22 cellular contexts compared by ENCODE assay signal in the genomic region with DNA sequence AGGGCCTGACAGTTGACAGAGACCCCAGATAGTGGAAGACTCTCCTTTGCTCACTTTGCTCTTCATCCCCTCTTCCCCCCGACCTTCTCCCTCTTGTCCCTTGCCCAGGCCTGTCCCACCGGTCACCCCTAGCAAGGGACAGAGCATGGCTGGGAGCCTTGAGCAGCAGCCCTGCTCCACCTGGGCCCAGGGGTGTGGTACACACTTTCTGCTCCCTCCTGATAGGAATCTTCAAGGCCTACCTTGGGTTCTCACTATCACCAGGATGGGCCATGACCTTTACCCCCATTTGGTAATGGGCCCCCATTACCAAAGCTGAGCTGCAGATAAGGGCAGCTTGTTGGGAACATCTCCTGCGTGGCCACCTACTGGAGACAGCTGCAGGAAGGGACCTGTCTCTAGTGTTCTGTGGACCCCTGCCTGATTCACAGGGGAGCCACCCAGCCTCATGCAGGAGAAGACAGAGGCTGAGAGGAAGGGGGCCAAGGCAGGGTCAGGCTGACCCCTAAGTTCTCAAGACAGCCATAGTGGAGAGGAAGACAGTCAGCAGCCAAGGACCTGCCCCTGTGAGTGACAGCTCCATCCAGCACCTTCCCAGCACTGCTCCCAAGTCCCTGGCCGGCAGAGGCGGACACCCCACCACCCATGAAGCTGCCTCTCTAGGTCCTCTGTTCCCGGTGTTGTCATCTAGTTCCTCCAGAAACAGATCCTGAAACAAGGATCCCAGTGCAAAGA. TPM values are rescaled to one million over a fixed set of nuclear protein-coding genes. Genes with fewer than 3 reads are reported as not detected.
DNase-seq lines count a peak whose midpoint lies in the region; ATAC-seq and TF ChIP-seq lines count a peak whose summit lies in the region.
"Had no signal": no experiment of that assay in that cellular context is flagged by ENCODE, and none has a peak within 500 bp of the region (broad histone marks: within the 10 kb centered on the region; RNA-seq: fewer than 3 reads in every experiment).

No MANE protein-coding gene starts in this region.

- no peak overlapping the region for H3K27ac ChIP-seq in SK-N-SH (ENCODE audit: low read depth in 2 of 2, low read length in 1 of 2)
- peak overlapping the region; percentile 79 for H3K27ac ChIP-seq in subcutaneous abdominal adipose tissue (ENCODE audit: low read depth, low read length)
- H3K27ac ChIP-seq: 22Rv1, HL-60, transverse colon had no signal

- H2AFZ ChIP-seq in SK-N-SH (ENCODE audit: low read depth), result no peak overlapping the region
- H2AFZ ChIP-seq: GM23338 had no signal

- H3K9me2 ChIP-seq in SK-N-SH, result no peaks in the 10 kb centered on the region

- H3K4me1 ChIP-seq in SK-N-SH (ENCODE audit: control insufficient read depth in 1 of 2, insufficient read depth in 2 of 2, low read depth in 1 of 2, low read length in 1 of 2) (peaks cover 0 to 16% of the 10 kb centered on the region in 2 experiments; a peak in 1 of 4 replicates), subcutaneous abdominal adipose tissue (ENCODE audit: control insufficient read depth in 5 of 5, insufficient read depth in 5 of 5, low read length in 5 of 5) (peaks cover 1 to 62% (median 39%) of the 10 kb centered on the region in 5 donors)
- H3K4me1 ChIP-seq: transverse colon had no signal

- no peaks in the 10 kb centered on the region for H3K27me3 ChIP-seq in SK-N-SH (ENCODE audit: insufficient read depth)
- H3K27me3 ChIP-seq in subcutaneous abdominal adipose tissue (ENCODE audit: control insufficient read depth in 5 of 5, insufficient read depth in 4 of 5, low read length in 5 of 5), result no peaks in the 10 kb centered on the region
- H3K27me3 ChIP-seq: transverse colon had no signal

- no peaks in the 10 kb centered on the region for H4K20me1 ChIP-seq in SK-N-SH (ENCODE audit: insufficient read depth)

- POLR2A ChIA-PET in SK-N-SH (lab: Yijun Ruan, JAX), result interaction anchor here (1.4 kb wide), 1 partner anchor 22 kb away, joined by 3 read pairs; no protein-coding TSS in a partner anchor

- no peak overlapping the region for H3K4me2 ChIP-seq in SK-N-SH
- H3K4me2 ChIP-seq: GM23338 had no signal

- no peak for TF ChIP-seq EP300 in SK-N-SH (IDR thresholded peaks at IDR 0.05; ENCODE audit: borderline replicate concordance in 1 of 2, low read depth in 1 of 2, low read length in 1 of 2)

- TF ChIP-seq RAD21 in SK-N-SH (IDR thresholded peaks at IDR 0.05; ENCODE audit: low read length), result no peak

- no peak for TF ChIP-seq CTCF in SK-N-SH (IDR thresholded peaks at IDR 0.05)

- H3K4me3 ChIP-seq in SK-N-SH (ENCODE audit: low read depth in 2 of 2, low read length in 1 of 2), result no peak overlapping the region
- H3K4me3 ChIP-seq in subcutaneous abdominal adipose tissue (ENCODE audit: low read depth in 1 of 5, low read length in 5 of 5), result no peak overlapping the region
- H3K4me3 ChIP-seq: GM23338, transverse colon had no signal

- no peaks in the 10 kb centered on the region for H3K36me3 ChIP-seq in SK-N-SH (replicated peaks in 1 of 2; ENCODE audit: control insufficient read depth in 1 of 2, insufficient read depth in 2 of 2, low read length in 1 of 2)
- no peaks in the 10 kb centered on the region for H3K36me3 ChIP-seq in subcutaneous abdominal adipose tissue (ENCODE audit: control insufficient read depth in 5 of 5, insufficient read depth in 5 of 5, low read length in 5 of 5)
- H3K36me3 ChIP-seq: transverse colon had no signal

- DNase-seq in SK-N-SH (peak; percentile 27), islet precursor cell (peak; percentile 46), LoVo (ENCODE audit: low spot score) (no peak)
- DNase-seq: activated CD4-positive, alpha-beta T cell treated with anti-CD3 and anti-CD28 coated beads for 1 hour; activated T-cell treated with anti-CD3 and anti-CD28 coated beads, Interleukin-2, amount 50 U/mL, for 72 hours; glutamatergic neuron; left colon; NCI-H1694; NCI-H2171 treated with DMSO at 0.1 percent for 48 hours; NCI-H69; Right ventricle myocardium superior; stimulated activated CD4-positive, alpha-beta T cell treated with anti-CD3 and anti-CD28 coated beads, Interleukin-2, amount 100 ng/mL, for 24 hours; stimulated activated naive CD4-positive, alpha-beta T cell treated with Interleukin-2 at 50 U/mL for 16 hours; transverse colon had no signal

- H3K79me2 ChIP-seq in SK-N-SH (ENCODE audit: insufficient read depth), result no peaks in the 10 kb centered on the region

- CTCF ChIA-PET in SK-N-SH (lab: Yijun Ruan, JAX), result interaction anchor here (1.1 to 9.1 kb wide), 4 partner anchors 7 to 300 kb away, joined by 3 to 55 read pairs (median 20); no protein-coding TSS in a partner anchor

- ATAC-seq in SK-N-SH treated with all-trans-retinoic acid at 6 μM for 48 hours (no peak), GM21381 (IDR thresholded peaks at IDR 0.05; ENCODE audit: unreplicated experiment) (no peak)
- ATAC-seq: activated naive CD4-positive, alpha-beta T cell treated with anti-CD3 and anti-CD28 coated beads, Interleukin-2, amount 50 U/mL, for 72 hours; activated T-cell treated with anti-CD3 and anti-CD28 coated beads, Interleukin-2, amount 50 U/mL, for 72 hours; left colon had no signal

- H3K9me3 ChIP-seq in SK-N-SH (no peaks in the 10 kb centered on the region), subcutaneous abdominal adipose tissue (ENCODE audit: control insufficient read depth in 5 of 5, low read length in 5 of 5) (no peaks in the 10 kb centered on the region)
- H3K9me3 ChIP-seq: transverse colon had no signal

- H3K9ac ChIP-seq in SK-N-SH (no peak overlapping the region), subcutaneous abdominal adipose tissue (ENCODE audit: low read length in 5 of 5) (no peak overlapping the region)

- 66% methylated on average over 6 of the region's 6 CpGs for WGBS in SK-N-SH (ENCODE audit: low lambda C conversion rate)

- H3F3A ChIP-seq in SK-N-SH (replicated peaks; ENCODE audit: insufficient read depth), result no peaks in the 10 kb centered on the region

TF ChIP-seq in SK-N-SH, 30 proteins besides CTCF, POLR2A, EP300 and RAD21:
- no peak for TF ChIP-seq EZH2phosphoT487 (IDR thresholded peaks at IDR 0.05; ENCODE audit: borderline replicate concordance, low read depth)
TF ChIP-seq in SK-N-SH: peak in this region for 0.

TF ChIP-seq in SK-N-SH treated with all-trans-retinoic acid at 6 μM for 48 hours, 23 proteins besides CTCF, POLR2A, EP300 and RAD21:
- TF ChIP-seq ZNF8 (CRISPR knock-in tag; IDR thresholded peaks at IDR 0.05), result no peak
- TF ChIP-seq ARNTL (CRISPR knock-in tag; IDR thresholded peaks at IDR 0.05; ENCODE audit: borderline replicate concordance, low read depth), result no peak
- no peak for TF ChIP-seq BACH2 (CRISPR knock-in tag; IDR thresholded peaks at IDR 0.05; ENCODE audit: borderline replicate concordance)
- TF ChIP-seq RARB (CRISPR knock-in tag; IDR thresholded peaks at IDR 0.05), result no peak

RNA-seq across cellular contexts. Expression of a gene that starts 0.9 kb away (rescaled TPM):
- 0.03 TPM in 1 of 2 replicates, not detected in the other for polyA plus RNA-seq in SK-N-SH (2012; rRNA removed)
- polyA plus RNA-seq in SK-N-SH (2012; cell fraction: cytosol; rRNA removed), result under 0.01 TPM in 1 of 2 replicates, not detected in the other
- 0.05 and 0.12 TPM in 2 replicates for polyA plus RNA-seq in SK-N-SH (2012; cell fraction: nucleus; rRNA removed)
- polyA plus RNA-seq: neural cell had no signal

RNA-seq across cellular contexts. Expression of a gene that starts 31.7 kb away (rescaled TPM):
- 97.1 and 126 TPM in 2 replicates for polyA plus RNA-seq in SK-N-SH (2012; rRNA removed)
- polyA plus RNA-seq in SK-N-SH (2012; cell fraction: cytosol; rRNA removed), result 44.8 and 68.5 TPM in 2 replicates
- 227 and 338 TPM in 2 replicates for polyA plus RNA-seq in SK-N-SH (2012; cell fraction: nucleus; rRNA removed)

RNA-seq across cellular contexts. Expression of a gene that starts 40.0 kb away (rescaled TPM):
- polyA plus RNA-seq in SK-N-SH (2012; rRNA removed), result 145 and 192 TPM in 2 replicates
- polyA plus RNA-seq in SK-N-SH (2012; cell fraction: cytosol; rRNA removed), result 101 and 126 TPM in 2 replicates
- polyA plus RNA-seq in SK-N-SH (2012; cell fraction: nucleus; rRNA removed), result 144 and 182 TPM in 2 replicates

RNA-seq across cellular contexts. Expression of a gene that starts 51.6 kb away (rescaled TPM):
- 66.0 and 83.1 TPM in 2 replicates for polyA plus RNA-seq in SK-N-SH (2012; rRNA removed)
- 66.1 and 72.1 TPM in 2 replicates for polyA plus RNA-seq in SK-N-SH (2012; cell fraction: cytosol; rRNA removed)
- 101 and 142 TPM in 2 replicates for polyA plus RNA-seq in SK-N-SH (2012; cell fraction: nucleus; rRNA removed)
